1 cellular context compared by ENCODE assay signal in the genomic region with DNA sequence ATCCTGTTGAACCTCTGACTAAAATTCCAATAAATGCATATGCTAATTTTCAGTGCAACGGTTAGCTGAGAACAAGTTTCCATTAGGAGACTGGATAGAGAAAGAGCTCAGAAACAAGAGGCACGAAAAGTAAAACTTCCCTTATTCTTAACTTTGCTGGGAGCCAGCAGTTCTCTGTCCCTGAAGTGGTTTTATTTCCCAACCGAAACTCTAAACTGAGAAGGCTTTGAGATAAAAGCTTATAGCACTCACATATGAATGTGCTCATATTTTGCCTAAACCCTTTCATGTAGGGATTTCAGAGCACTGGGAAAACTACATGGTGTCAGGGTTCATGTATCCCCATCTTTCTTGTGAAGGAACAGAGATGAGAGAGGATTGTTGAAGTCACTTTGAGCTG.
TF ChIP-seq lines count a peak whose summit lies in the region.

No MANE protein-coding gene starts in this region.

TF ChIP-seq in GM23338, 12 proteins besides CTCF, POLR2A, EP300 and RAD21 (continued from another document):
- TF ChIP-seq, protein P1, sequence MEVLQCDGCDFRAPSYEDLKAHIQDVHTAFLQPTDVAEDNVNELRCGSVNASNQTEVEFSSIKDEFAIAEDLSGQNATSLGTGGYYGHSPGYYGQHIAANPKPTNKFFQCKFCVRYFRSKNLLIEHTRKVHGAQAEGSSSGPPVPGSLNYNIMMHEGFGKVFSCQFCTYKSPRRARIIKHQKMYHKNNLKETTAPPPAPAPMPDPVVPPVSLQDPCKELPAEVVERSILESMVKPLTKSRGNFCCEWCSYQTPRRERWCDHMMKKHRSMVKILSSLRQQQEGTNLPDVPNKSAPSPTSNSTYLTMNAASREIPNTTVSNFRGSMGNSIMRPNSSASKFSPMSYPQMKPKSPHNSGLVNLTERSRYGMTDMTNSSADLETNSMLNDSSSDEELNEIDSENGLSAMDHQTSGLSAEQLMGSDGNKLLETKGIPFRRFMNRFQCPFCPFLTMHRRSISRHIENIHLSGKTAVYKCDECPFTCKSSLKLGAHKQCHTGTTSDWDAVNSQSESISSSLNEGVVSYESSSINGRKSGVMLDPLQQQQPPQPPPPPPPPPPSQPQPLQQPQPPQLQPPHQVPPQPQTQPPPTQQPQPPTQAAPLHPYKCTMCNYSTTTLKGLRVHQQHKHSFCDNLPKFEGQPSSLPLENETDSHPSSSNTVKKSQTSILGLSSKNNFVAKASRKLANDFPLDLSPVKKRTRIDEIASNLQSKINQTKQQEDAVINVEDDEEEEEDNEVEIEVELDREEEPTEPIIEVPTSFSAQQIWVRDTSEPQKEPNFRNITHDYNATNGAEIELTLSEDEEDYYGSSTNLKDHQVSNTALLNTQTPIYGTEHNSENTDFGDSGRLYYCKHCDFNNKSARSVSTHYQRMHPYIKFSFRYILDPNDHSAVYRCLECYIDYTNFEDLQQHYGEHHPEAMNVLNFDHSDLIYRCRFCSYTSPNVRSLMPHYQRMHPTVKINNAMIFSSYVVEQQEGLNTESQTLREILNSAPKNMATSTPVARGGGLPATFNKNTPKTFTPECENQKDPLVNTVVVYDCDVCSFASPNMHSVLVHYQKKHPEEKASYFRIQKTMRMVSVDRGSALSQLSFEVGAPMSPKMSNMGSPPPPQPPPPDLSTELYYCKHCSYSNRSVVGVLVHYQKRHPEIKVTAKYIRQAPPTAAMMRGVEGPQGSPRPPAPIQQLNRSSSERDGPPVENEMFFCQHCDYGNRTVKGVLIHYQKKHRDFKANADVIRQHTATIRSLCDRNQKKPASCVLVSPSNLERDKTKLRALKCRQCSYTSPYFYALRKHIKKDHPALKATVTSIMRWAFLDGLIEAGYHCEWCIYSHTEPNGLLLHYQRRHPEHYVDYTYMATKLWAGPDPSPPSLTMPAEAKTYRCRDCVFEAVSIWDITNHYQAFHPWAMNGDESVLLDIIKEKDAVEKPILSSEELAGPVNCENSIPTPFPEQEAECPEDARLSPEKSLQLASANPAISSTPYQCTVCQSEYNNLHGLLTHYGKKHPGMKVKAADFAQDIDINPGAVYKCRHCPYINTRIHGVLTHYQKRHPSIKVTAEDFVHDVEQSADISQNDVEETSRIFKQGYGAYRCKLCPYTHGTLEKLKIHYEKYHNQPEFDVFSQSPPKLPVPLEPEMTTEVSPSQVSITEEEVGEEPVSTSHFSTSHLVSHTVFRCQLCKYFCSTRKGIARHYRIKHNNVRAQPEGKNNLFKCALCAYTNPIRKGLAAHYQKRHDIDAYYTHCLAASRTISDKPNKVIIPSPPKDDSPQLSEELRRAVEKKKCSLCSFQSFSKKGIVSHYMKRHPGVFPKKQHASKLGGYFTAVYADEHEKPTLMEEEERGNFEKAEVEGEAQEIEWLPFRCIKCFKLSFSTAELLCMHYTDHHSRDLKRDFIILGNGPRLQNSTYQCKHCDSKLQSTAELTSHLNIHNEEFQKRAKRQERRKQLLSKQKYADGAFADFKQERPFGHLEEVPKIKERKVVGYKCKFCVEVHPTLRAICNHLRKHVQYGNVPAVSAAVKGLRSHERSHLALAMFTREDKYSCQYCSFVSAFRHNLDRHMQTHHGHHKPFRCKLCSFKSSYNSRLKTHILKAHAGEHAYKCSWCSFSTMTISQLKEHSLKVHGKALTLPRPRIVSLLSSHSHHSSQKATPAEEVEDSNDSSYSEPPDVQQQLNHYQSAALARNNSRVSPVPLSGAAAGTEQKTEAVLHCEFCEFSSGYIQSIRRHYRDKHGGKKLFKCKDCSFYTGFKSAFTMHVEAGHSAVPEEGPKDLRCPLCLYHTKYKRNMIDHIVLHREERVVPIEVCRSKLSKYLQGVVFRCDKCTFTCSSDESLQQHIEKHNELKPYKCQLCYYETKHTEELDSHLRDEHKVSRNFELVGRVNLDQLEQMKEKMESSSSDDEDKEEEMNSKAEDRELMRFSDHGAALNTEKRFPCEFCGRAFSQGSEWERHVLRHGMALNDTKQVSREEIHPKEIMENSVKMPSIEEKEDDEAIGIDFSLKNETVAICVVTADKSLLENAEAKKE (CRISPR knock-in tag; IDR thresholded peaks at IDR 0.05), result no peak
- TF ChIP-seq NANOG (IDR thresholded peaks at IDR 0.05; ENCODE audit: borderline replicate concordance), result no peak
